In genomic region chr17:27541326-27542023, GRCh38 we compare ENCODE assay signal across 12 cellular contexts.
A peak's percentile ranks its signal among the peaks of the same experiment; 100 is the strongest.
DNase-seq lines count a peak whose midpoint lies in the region; ATAC-seq and TF ChIP-seq lines count a peak whose summit lies in the region.
"Had no signal": no experiment of that assay in that cellular context is flagged by ENCODE, and none has a peak within 500 bp of the region (broad histone marks: within the 10 kb centered on the region; RNA-seq: fewer than 3 reads in every experiment).

No MANE protein-coding gene starts in this region.

- no peaks in the 10 kb centered on the region for H3F3A ChIP-seq in GM23338 (replicated peaks; ENCODE audit: low read depth)

- H3K4me3 ChIP-seq in AG04450 (ENCODE audit: low read depth, low read length) = no peak overlapping the region
- no peak overlapping the region for H3K4me3 ChIP-seq in GM23338
- H3K4me3 ChIP-seq in coronary artery = peak overlapping the region; percentile 50
- H3K4me3 ChIP-seq in skin epidermis = no peak overlapping the region

- H2AFZ ChIP-seq in GM23338 = no peak overlapping the region

- no peaks in the 10 kb centered on the region for H3K9me3 Mint-ChIP-seq in GM23338
- H3K9me3 Mint-ChIP-seq: activated CD4-positive, alpha-beta memory T cell treated with anti-CD3 and anti-CD28 coated beads for 36 hours had no signal

- no peaks in the 10 kb centered on the region for H3K36me3 Mint-ChIP-seq in GM23338 (ENCODE audit: low read depth)

- H3K27ac Mint-ChIP-seq in GM23338 = 0 out of 2 replicates have a peak overlapping the region, but pooled peaks have one; percentile 37
- H3K27ac Mint-ChIP-seq: activated CD4-positive, alpha-beta memory T cell treated with anti-CD3 and anti-CD28 coated beads for 36 hours had no signal

- H3K27ac ChIP-seq in AG04450 (ENCODE audit: low read depth, low read length) = peak overlapping the region; percentile 95
- no peak overlapping the region for H3K27ac ChIP-seq in GM23338 (ENCODE audit: low read depth)
- H3K27ac ChIP-seq in coronary artery = peak overlapping the region; percentile 76 to 92
- peak overlapping the region in 11 of 21 experiments; percentile 21 to 84 (median 72) for H3K27ac ChIP-seq in skin epidermis

- no peak for ATAC-seq in GM23338
- ATAC-seq in HG03378 (IDR thresholded peaks at IDR 0.05; ENCODE audit: unreplicated experiment) = no peak
- no peak for ATAC-seq in GM21447 (IDR thresholded peaks at IDR 0.05; ENCODE audit: unreplicated experiment)

- H3K79me2 ChIP-seq in GM23338 (replicated peaks; ENCODE audit: insufficient read depth) = peaks cover 93% of the 10 kb centered on the region

- peaks cover 2% of the 10 kb centered on the region for H3K27me3 Mint-ChIP-seq in GM23338 (ENCODE audit: insufficient read depth, low read depth, poor library complexity)

- no peaks in the 10 kb centered on the region for H3K27me3 ChIP-seq in AG04450 (ENCODE audit: control insufficient read depth, insufficient read depth, low read length)
- H3K27me3 ChIP-seq in GM23338 (ENCODE audit: insufficient read depth) = no peaks in the 10 kb centered on the region

- no peaks in the 10 kb centered on the region for H3K9me3 ChIP-seq in AG04450 (ENCODE audit: control insufficient read depth, insufficient read depth, low read length)

- H4K20me1 ChIP-seq in GM23338 (replicated peaks; ENCODE audit: insufficient read depth) = peaks cover 8% of the 10 kb centered on the region

- H3K36me3 ChIP-seq in GM23338 (ENCODE audit: insufficient read depth) = no peaks in the 10 kb centered on the region

- no peaks in the 10 kb centered on the region; the same call in 1 of the 2 replicates for H3K4me1 ChIP-seq in GM23338 (ENCODE audit: insufficient read depth)

- TF ChIP-seq CTCF in AG04450 (IDR thresholded peaks at IDR 0.05; ENCODE audit: low read depth, low read length) (no peak), GM23338 (conservative IDR thresholded peaks at IDR 0.05; ENCODE audit: low read depth in 2 of 2) (no peak), coronary artery (IDR thresholded peaks at IDR 0.05) (no peak)

- no peak overlapping the region for H3K4me2 ChIP-seq in GM23338

- POLR2A ChIA-PET in AG04450 (lab: Yijun Ruan, JAX) = interaction anchor here (0.6 to 1.8 kb wide), 5 partner anchors 9 to 95 kb away, joined by 3 to 14 read pairs (median 6); no protein-coding TSS in a partner anchor

- no peaks in the 10 kb centered on the region for H3K9me2 ChIP-seq in GM23338 (ENCODE audit: insufficient read depth)

- no peak overlapping the region for H3K4me3 Mint-ChIP-seq in GM23338
- H3K4me3 Mint-ChIP-seq: activated CD4-positive, alpha-beta memory T cell treated with anti-CD3 and anti-CD28 coated beads for 36 hours had no signal

- H3K4me1 Mint-ChIP-seq in GM23338 = peaks cover 24% of the 10 kb centered on the region

- DNase-seq in AG04450 (ENCODE audit: low read depth, low spot score) (no peak), GM23338 (ENCODE audit: low spot score) (no peak), coronary artery (ENCODE audit: low spot score) (no peak), NCI-H2227 treated with DMSO at 0.1 percent for 48 hours (lab: John Stamatoyannopoulos, UW) (no peak)
- DNase-seq in stimulated activated CD4-positive, alpha-beta T cell treated with anti-CD3 and anti-CD28 coated beads, Interleukin-2, amount 100 ng/mL, for 48 hours = no peak
- DNase-seq: activated CD4-positive, alpha-beta memory T cell treated with anti-CD3 and anti-CD28 coated beads for 36 hours; activated naive CD4-positive, alpha-beta T cell treated with Interleukin-2 at 50 U/mL for 16 hours; NCI-H510A treated with DMSO at 0.1 percent for 48 hours; stimulated activated CD4-positive, alpha-beta T cell treated with anti-CD3 and anti-CD28 coated beads, Interleukin-12 subunit alpha, Interleukin-12 subunit beta, amount 100 ng/mL, for 4 hours had no signal

- CTCF ChIA-PET in AG04450 (lab: Charles Lee) = interaction anchor here (1.9 kb wide), 1 partner anchor 58 kb away, joined by 7 read pairs; no protein-coding TSS in a partner anchor

TF ChIP-seq in GM23338, 12 proteins besides CTCF, POLR2A, EP300 and RAD21:
- TF ChIP-seq JUNB (IDR thresholded peaks at IDR 0.05; ENCODE audit: unreplicated experiment) (no peak), CREB1 (CRISPR knock-in tag; IDR thresholded peaks at IDR 0.05; ENCODE audit: low read depth) (no peak)
- TF ChIP-seq, protein P1, sequence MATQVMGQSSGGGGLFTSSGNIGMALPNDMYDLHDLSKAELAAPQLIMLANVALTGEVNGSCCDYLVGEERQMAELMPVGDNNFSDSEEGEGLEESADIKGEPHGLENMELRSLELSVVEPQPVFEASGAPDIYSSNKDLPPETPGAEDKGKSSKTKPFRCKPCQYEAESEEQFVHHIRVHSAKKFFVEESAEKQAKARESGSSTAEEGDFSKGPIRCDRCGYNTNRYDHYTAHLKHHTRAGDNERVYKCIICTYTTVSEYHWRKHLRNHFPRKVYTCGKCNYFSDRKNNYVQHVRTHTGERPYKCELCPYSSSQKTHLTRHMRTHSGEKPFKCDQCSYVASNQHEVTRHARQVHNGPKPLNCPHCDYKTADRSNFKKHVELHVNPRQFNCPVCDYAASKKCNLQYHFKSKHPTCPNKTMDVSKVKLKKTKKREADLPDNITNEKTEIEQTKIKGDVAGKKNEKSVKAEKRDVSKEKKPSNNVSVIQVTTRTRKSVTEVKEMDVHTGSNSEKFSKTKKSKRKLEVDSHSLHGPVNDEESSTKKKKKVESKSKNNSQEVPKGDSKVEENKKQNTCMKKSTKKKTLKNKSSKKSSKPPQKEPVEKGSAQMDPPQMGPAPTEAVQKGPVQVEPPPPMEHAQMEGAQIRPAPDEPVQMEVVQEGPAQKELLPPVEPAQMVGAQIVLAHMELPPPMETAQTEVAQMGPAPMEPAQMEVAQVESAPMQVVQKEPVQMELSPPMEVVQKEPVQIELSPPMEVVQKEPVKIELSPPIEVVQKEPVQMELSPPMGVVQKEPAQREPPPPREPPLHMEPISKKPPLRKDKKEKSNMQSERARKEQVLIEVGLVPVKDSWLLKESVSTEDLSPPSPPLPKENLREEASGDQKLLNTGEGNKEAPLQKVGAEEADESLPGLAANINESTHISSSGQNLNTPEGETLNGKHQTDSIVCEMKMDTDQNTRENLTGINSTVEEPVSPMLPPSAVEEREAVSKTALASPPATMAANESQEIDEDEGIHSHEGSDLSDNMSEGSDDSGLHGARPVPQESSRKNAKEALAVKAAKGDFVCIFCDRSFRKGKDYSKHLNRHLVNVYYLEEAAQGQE (IDR thresholded peaks at IDR 0.05; ENCODE audit: unreplicated experiment) = no peak
